In the genomic region with DNA sequence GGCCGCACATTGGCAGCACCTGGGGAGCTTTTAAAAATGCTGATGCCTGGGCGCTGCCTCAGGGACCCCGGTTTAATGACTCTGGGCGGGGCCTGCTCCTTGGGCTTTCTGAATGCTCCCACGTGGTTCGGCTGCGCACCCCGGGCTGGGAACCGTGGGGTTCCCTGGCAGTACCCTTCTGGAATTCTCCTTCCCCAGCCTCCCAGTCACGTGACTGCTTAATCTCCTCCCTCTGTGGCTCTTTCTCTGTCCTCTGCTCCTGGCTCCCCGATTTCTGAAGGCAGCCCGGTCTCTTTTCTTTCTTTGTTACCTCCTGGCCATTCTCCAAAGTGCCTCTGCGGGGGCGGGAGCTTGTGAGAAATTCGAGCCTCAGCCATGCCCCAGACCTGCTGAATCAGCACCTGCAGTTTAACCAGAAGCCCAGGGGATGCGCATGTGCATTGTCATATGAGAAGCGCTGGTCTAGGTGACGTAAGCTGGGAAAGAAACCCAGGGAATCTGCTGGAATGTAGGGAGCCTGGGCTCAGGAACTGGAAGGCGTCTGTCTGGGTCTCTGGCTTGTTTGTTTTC, we compare ENCODE assay signal across 9 cellular contexts. TPM values are rescaled to one million over a fixed set of nuclear protein-coding genes. Genes with fewer than 3 reads are reported as not detected.
A peak's percentile ranks its signal among the peaks of the same experiment; 100 is the strongest.
DNase-seq lines count a peak whose midpoint lies in the region; ATAC-seq, FAIRE-seq and TF ChIP-seq lines count a peak whose summit lies in the region.
"Had no signal": no experiment of that assay in that cellular context is flagged by ENCODE, and none has a peak within 500 bp of the region (broad histone marks: within the 10 kb centered on the region; RNA-seq: fewer than 3 reads in every experiment).

No MANE protein-coding gene starts in this region.

- DNase-seq in NCI-H748 (lab: John Stamatoyannopoulos, UW; ENCODE audit: unreplicated experiment), result peak; percentile 17
- no peak for DNase-seq in NCI-H748 treated with DMSO at 0.1 percent for 48 hours (lab: John Stamatoyannopoulos, UW)
- peak; percentile 97 for DNase-seq in MCF 10A (ENCODE audit: unreplicated experiment)
- peak; percentile 82 for DNase-seq in kidney glomerular epithelial cell (lab: John Stamatoyannopoulos, UW)
- peak; percentile 75 for DNase-seq in urothelium cell line (ENCODE audit: low spot score)
- no peak for DNase-seq in NCI-H524 (lab: John Stamatoyannopoulos, UW)
- no peak for DNase-seq in EL

- peaks cover 6% of the 10 kb centered on the region for H3K36me3 Mint-ChIP-seq in MCF 10A (ENCODE audit: insufficient read depth, unreplicated experiment)

- no peaks in the 10 kb centered on the region for H3K9me3 Mint-ChIP-seq in MCF 10A (ENCODE audit: unreplicated experiment)

- H3K4me3 Mint-ChIP-seq in MCF 10A (ENCODE audit: unreplicated experiment), result peak overlapping the region; percentile 61

- H3K27ac Mint-ChIP-seq in MCF 10A (ENCODE audit: low read depth, unreplicated experiment), result peak overlapping the region; percentile 20

- no TSS peak for BruUV-seq in MCF 10A (replicated peaks; lab: Mats Ljungman, UMichigan)

- no peak for TF ChIP-seq CTCF in MCF 10A (IDR thresholded peaks at IDR 0.05; ENCODE audit: unreplicated experiment)

- CTCF ChIA-PET in MCF 10A (lab: Yijun Ruan, JAX), result interaction anchor here (9.4 kb wide), 1 partner anchor 16 kb away, joined by 84 read pairs; no protein-coding TSS in a partner anchor

- ATAC-seq in HG02870 (IDR thresholded peaks at IDR 0.05; ENCODE audit: unreplicated experiment), result no peak

- no peak for FAIRE-seq in urothelium cell line (lab: Jason Lieb, UNC)
- FAIRE-seq: A204.1 had no signal

- POLR2A ChIA-PET in MCF 10A (lab: Yijun Ruan, JAX), result interaction anchor here (0.7 to 2.7 kb wide), 5 partner anchors 17 to 445 kb away, joined by 3 to 12 read pairs (median 3); a partner anchor contains a TSS

- intact Hi-C loops in MCF 10A (cut with micrococcal nuclease), result loop anchor here (5.0 kb wide), 1 partner anchor 186 kb away; no protein-coding TSS in a partner anchor

- H3K27me3 Mint-ChIP-seq in MCF 10A (ENCODE audit: insufficient read depth, unreplicated experiment), result peaks cover 24% of the 10 kb centered on the region

- H3K4me1 Mint-ChIP-seq in MCF 10A (ENCODE audit: insufficient read depth, unreplicated experiment), result peaks cover 32% of the 10 kb centered on the region

RNA-seq across cellular contexts. Expression of a gene that starts 16.6 kb away (rescaled TPM):
- 7.3 and 9.3 TPM in 2 replicates for total RNA-seq in MCF 10A (2022)

Comparison
In these comparisons a context has a peak if more than half of its experiments do, and no peak if none do; other contexts are left out.
1. DNase-seq: peak in NCI-H748 (single experiment), MCF 10A (single experiment), kidney glomerular epithelial cell (single experiment) and urothelium cell line (single experiment); none in NCI-H748 treated with DMSO at 0.1 percent for 48 hours (single experiment), NCI-H524 (0 of 2) and EL (single experiment).